Comparison of ENCODE assay signal across 15 cellular contexts in the genomic region with DNA sequence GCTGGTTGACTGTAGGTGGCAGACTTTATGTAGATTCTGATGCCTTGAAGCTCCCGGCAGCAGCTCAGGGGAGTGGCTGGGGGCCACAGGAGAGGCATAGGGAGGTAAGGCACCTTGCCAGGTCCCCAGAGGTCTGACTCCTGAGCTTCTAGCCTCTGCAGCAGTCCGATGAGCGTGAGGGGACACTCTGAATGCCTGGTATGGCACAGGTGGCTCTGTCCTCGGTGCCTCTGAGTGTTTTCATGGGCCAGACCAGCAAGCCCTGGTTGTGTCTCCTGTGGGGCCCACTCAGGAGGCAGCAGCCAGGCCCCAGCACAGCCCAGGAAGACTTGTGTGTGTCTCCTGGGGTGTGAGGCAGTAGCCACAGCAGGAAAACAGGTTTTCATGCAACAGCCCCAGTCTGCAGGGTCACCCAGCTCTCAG.
"Had no signal": no experiment of that assay in that cellular context is flagged by ENCODE, and none has a peak within 500 bp of the region (broad histone marks: within the 10 kb centered on the region; RNA-seq: fewer than 3 reads in every experiment).

No MANE protein-coding gene starts in this region.

- H3K4me3 ChIP-seq: gastrocnemius medialis, heart right ventricle, suprapubic skin had no signal

- H3K4me3 Mint-ChIP-seq: activated B cell treated with CpG ODN at 0.5 μM for 24 hours; activated CD8-positive, alpha-beta T cell treated with anti-CD3 and anti-CD28 coated beads for 36 hours; activated naive CD8-positive, alpha-beta T cell treated with anti-CD3 and anti-CD28 coated beads for 36 hours; memory B cell; naive thymus-derived CD8-positive, alpha-beta T cell; stimulated activated naive CD8-positive, alpha-beta T cell treated with anti-CD3 and anti-CD28 coated beads, Interleukin-15, Interleukin-2, amounts not matched to agents 100 ng/mL and 50 ng/mL, for 24 hours; type B pancreatic cell had no signal

- ATAC-seq: activated CD8-positive, alpha-beta T cell treated with anti-CD3 and anti-CD28 coated beads for 36 hours; gastrocnemius medialis; heart right ventricle; left lobe of liver; naive thymus-derived CD8-positive, alpha-beta T cell had no signal

- H3K27me3 ChIP-seq: gastrocnemius medialis, heart right ventricle, suprapubic skin had no signal

- H3K27ac ChIP-seq: gastrocnemius medialis, heart right ventricle, suprapubic skin had no signal

- H3K27ac Mint-ChIP-seq: activated B cell treated with CpG ODN at 0.5 μM for 24 hours; activated CD8-positive, alpha-beta T cell treated with anti-CD3 and anti-CD28 coated beads for 36 hours; activated naive CD8-positive, alpha-beta T cell treated with anti-CD3 and anti-CD28 coated beads for 36 hours; memory B cell; stimulated activated naive CD8-positive, alpha-beta T cell treated with anti-CD3 and anti-CD28 coated beads, Interleukin-15, Interleukin-2, amounts not matched to agents 100 ng/mL and 50 ng/mL, for 24 hours; type B pancreatic cell had no signal

- H3K9me3 ChIP-seq: gastrocnemius medialis, heart right ventricle, suprapubic skin had no signal

- H3K4me1 ChIP-seq: gastrocnemius medialis, suprapubic skin had no signal

- DNase-seq: activated B cell treated with CpG ODN at 0.5 μM for 24 hours; activated CD4-positive, alpha-beta T cell treated with anti-CD3 and anti-CD28 coated beads for 48 hours; activated CD8-positive, alpha-beta memory T cell treated with anti-CD3 and anti-CD28 coated beads, Interleukin-2, amount 50 U/mL, for 48 hours; activated CD8-positive, alpha-beta T cell treated with anti-CD3 and anti-CD28 coated beads for 36 hours; activated naive CD8-positive, alpha-beta T cell treated with anti-CD3 and anti-CD28 coated beads for 36 hours; gastrocnemius medialis; islet precursor cell; naive thymus-derived CD8-positive, alpha-beta T cell; T-helper 2 cell had no signal

- H3K9me3 Mint-ChIP-seq: activated B cell treated with CpG ODN at 0.5 μM for 24 hours; activated CD8-positive, alpha-beta T cell treated with anti-CD3 and anti-CD28 coated beads for 36 hours; activated naive CD8-positive, alpha-beta T cell treated with anti-CD3 and anti-CD28 coated beads for 36 hours; memory B cell; stimulated activated naive CD8-positive, alpha-beta T cell treated with anti-CD3 and anti-CD28 coated beads, Interleukin-15, Interleukin-2, amounts not matched to agents 100 ng/mL and 50 ng/mL, for 24 hours; type B pancreatic cell had no signal

- H3K27me3 Mint-ChIP-seq: activated B cell treated with CpG ODN at 0.5 μM for 24 hours; activated CD8-positive, alpha-beta T cell treated with anti-CD3 and anti-CD28 coated beads for 36 hours; activated naive CD8-positive, alpha-beta T cell treated with anti-CD3 and anti-CD28 coated beads for 36 hours; memory B cell; naive thymus-derived CD8-positive, alpha-beta T cell; stimulated activated naive CD8-positive, alpha-beta T cell treated with anti-CD3 and anti-CD28 coated beads, Interleukin-15, Interleukin-2, amounts not matched to agents 100 ng/mL and 50 ng/mL, for 24 hours; type B pancreatic cell had no signal
